In the genomic region with DNA sequence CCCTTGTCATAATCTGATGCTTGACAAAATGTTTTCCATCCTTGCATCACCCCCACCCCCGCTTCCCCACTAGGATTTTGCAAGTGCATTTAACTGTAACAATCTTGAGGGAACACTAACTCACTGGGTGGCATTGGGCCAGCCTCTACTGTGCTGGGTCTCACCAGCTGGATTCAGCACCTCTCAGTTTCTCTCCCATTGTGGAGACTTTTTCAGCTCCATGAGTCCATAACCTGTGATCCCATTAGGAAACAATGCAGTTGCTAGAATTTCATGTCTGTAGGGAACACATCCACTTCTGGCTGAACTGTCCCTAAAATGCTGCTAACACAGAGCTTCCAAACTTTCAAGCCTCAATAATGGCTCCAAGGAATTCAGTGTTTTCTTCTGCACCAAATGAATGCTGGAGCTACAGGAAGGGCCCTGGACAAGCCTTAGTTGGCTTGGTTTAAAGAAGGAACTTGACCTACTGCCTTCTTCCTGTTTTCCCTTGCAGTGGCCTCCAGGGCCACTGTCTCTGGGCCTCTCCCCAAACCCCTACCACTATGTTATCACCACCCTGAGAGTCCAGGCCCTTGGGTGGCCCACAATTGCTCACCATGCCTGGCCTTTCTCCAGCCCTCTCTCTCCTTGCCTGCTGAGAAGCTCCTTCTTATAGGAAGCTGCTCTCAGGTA, we compare ENCODE assay signal across 17 cellular contexts. TPM values are rescaled to one million over a fixed set of nuclear protein-coding genes. Genes with fewer than 3 reads are reported as not detected.
DNase-seq lines count a peak whose midpoint lies in the region; ATAC-seq and TF ChIP-seq lines count a peak whose summit lies in the region.
"Had no signal": no experiment of that assay in that cellular context is flagged by ENCODE, and none has a peak within 500 bp of the region (broad histone marks: within the 10 kb centered on the region; RNA-seq: fewer than 3 reads in every experiment).

No MANE protein-coding gene starts in this region.

- peaks cover 20% of the 10 kb centered on the region for H3K4me1 ChIP-seq in lower lobe of right lung
- peaks cover 0 to 13% (median 0%) of the 10 kb centered on the region in 4 donors for H3K4me1 ChIP-seq in tibial artery

- peak; percentile 74 to 76 for ATAC-seq in lower lobe of right lung
- no peak for ATAC-seq in GM21619 (IDR thresholded peaks at IDR 0.05; ENCODE audit: unreplicated experiment)
- ATAC-seq: activated T-cell treated with anti-CD3 and anti-CD28 coated beads, Interleukin-2, amount 50 U/mL, for 72 hours; stimulated activated naive CD8-positive, alpha-beta T cell treated with anti-CD3 and anti-CD28 coated beads, Interleukin-15, amount 100 ng/mL, for 72 hours had no signal

- intact Hi-C loops in lower lobe of right lung (cut with DNase I) (no loop called here), tibial artery (cut with DNase I; ENCODE audit: low total_unique reads) (no loop called here)

- H3K27ac ChIP-seq in coronary artery (peak overlapping the region; percentile 2 to 62), lower lobe of right lung (peak overlapping the region; percentile 65), tibial artery (no peak overlapping the region)
- H3K27ac ChIP-seq: dorsolateral prefrontal cortex had no signal

- no peaks in the 10 kb centered on the region for H3K9me3 ChIP-seq in lower lobe of right lung
- H3K9me3 ChIP-seq in tibial artery = no peaks in the 10 kb centered on the region

- H3K36me3 ChIP-seq in lower lobe of right lung (no peaks in the 10 kb centered on the region), tibial artery (no peaks in the 10 kb centered on the region)

- peak; percentile 74 for DNase-seq in MV-4-11 (lab: John Stamatoyannopoulos, UW)
- DNase-seq in coronary artery (ENCODE audit: low spot score) = peak; percentile 78
- DNase-seq in lower lobe of right lung = peak; percentile 76
- DNase-seq in tibial artery = peak; percentile 79 to 86
- no peak for DNase-seq in COR-L47 (lab: John Stamatoyannopoulos, UW)
- no peak for DNase-seq in foreskin melanocyte
- no peak for DNase-seq in activated T-cell treated with anti-CD3 and anti-CD28 coated beads for 4 hours
- DNase-seq: activated CD4-positive, alpha-beta T cell treated with anti-CD3 and anti-CD28 coated beads for 48 hours; activated T-cell treated with anti-CD3 and anti-CD28 coated beads, Interleukin-2, amount 50 U/mL, for 72 hours; amniotic stem cell; CD8-positive, alpha-beta memory T cell; dorsolateral prefrontal cortex; NCI-H446; stimulated activated naive CD8-positive, alpha-beta T cell treated with anti-CD3 and anti-CD28 coated beads, Interleukin-15, amount 100 ng/mL, for 72 hours; T-helper 2 cell had no signal

- H3K27me3 ChIP-seq in lower lobe of right lung (ENCODE audit: low read depth) (no peaks in the 10 kb centered on the region), tibial artery (no peaks in the 10 kb centered on the region)
- H3K27me3 ChIP-seq: dorsolateral prefrontal cortex had no signal

- TF ChIP-seq CTCF in coronary artery (IDR thresholded peaks at IDR 0.05) (no peak), lower lobe of right lung (IDR thresholded peaks at IDR 0.05) (no peak), tibial artery (IDR thresholded peaks at IDR 0.05) (no peak)

- H3K4me3 ChIP-seq in coronary artery = no peak overlapping the region
- H3K4me3 ChIP-seq in lower lobe of right lung = no peak overlapping the region
- no peak overlapping the region for H3K4me3 ChIP-seq in tibial artery
- H3K4me3 ChIP-seq: dorsolateral prefrontal cortex had no signal

RNA-seq across cellular contexts. Expression of gene CYP19A1, which starts 15.6 kb away (rescaled TPM):
- 0.95 TPM for total RNA-seq in lower lobe of right lung
- total RNA-seq: activated T-cell treated with anti-CD3 and anti-CD28 coated beads, Interleukin-2, amount 50 U/mL, for 72 hours; CD8-positive, alpha-beta memory T cell; HT-29 had no signal

RNA-seq across cellular contexts. Expression of gene GLDN, which starts 18.7 kb away (rescaled TPM):
- 34.5 TPM for total RNA-seq in lower lobe of right lung
- total RNA-seq: activated T-cell treated with anti-CD3 and anti-CD28 coated beads, Interleukin-2, amount 50 U/mL, for 72 hours; CD8-positive, alpha-beta memory T cell had no signal

Comparison
In these comparisons a context has a peak if more than half of its experiments do, and no peak if none do; other contexts are left out.
1. DNase-seq: peak in MV-4-11 (single experiment), coronary artery (single experiment), lower lobe of right lung (single experiment) and tibial artery (2 of 2); none in COR-L47 (single experiment), foreskin melanocyte (single experiment) and activated T-cell treated with anti-CD3 and anti-CD28 coated beads for 4 hours (single experiment).
2. H3K27ac ChIP-seq: peak in coronary artery (2 of 2) and lower lobe of right lung (single experiment); none in tibial artery (0 of 2).